14 cellular contexts compared by ENCODE assay signal in the genomic region with DNA sequence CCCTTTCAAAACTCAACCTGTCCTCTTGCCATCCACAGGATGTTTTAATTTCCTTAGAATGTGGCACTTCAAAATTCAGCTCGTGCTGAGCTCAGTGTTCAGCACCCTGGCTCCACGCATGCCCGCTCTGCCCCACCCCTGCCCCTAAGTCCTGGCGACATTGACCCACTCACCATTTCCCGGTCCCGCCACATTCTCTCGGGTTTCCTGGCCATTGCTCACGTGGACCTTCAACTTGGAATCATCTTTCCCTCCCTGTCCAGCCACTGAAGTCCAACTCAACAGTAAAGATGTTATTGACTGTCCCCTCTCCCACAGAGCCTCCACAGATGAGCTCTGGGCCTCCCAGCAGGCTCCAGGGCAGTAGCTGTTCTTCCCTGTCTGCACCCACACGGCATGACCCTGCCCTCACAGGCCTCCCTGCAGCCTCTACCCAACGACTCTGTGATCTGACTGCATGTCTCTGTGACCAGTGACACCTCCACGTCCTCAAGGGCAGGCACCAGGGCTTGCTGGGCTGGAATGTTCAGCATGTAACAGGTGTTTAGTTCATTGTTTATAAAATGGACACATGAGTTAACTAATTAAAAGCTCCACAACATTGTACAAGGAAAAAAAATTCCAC. TPM values are rescaled to one million over a fixed set of nuclear protein-coding genes. Genes with fewer than 3 reads are reported as not detected.
DNase-seq lines count a peak whose midpoint lies in the region; ATAC-seq and TF ChIP-seq lines count a peak whose summit lies in the region.
"Had no signal": no experiment of that assay in that cellular context is flagged by ENCODE, and none has a peak within 500 bp of the region (broad histone marks: within the 10 kb centered on the region; RNA-seq: fewer than 3 reads in every experiment).

No MANE protein-coding gene starts in this region.

- H3K27me3 Mint-ChIP-seq in activated CD4-positive, alpha-beta T cell treated with anti-CD3 and anti-CD28 coated beads for 36 hours: no peaks in the 10 kb centered on the region
- no peaks in the 10 kb centered on the region for H3K27me3 Mint-ChIP-seq in activated CD8-positive, alpha-beta T cell treated with anti-CD3 and anti-CD28 coated beads for 36 hours
- peaks cover 17% of the 10 kb centered on the region for H3K27me3 Mint-ChIP-seq in glutamatergic neuron (ENCODE audit: unreplicated experiment)

- H3K4me3 Mint-ChIP-seq in activated CD4-positive, alpha-beta T cell treated with anti-CD3 and anti-CD28 coated beads for 36 hours: peak overlapping the region; percentile 18
- peak overlapping the region; percentile 21 for H3K4me3 Mint-ChIP-seq in activated CD8-positive, alpha-beta T cell treated with anti-CD3 and anti-CD28 coated beads for 36 hours
- H3K4me3 Mint-ChIP-seq in glutamatergic neuron (ENCODE audit: unreplicated experiment): peak overlapping the region; percentile 32
- no peak overlapping the region for H3K4me3 Mint-ChIP-seq in stimulated activated effector memory CD8-positive, alpha-beta T cell treated with anti-CD3 and anti-CD28 coated beads, Interleukin-12 subunit alpha, Interleukin-12 subunit beta, amount 100 ng/mL, for 72 hours

- CTCF ChIA-PET in activated CD4-positive, alpha-beta T cell treated with anti-CD3 and anti-CD28 coated beads for 36 hours (lab: Charles Lee): interaction anchor here (0.7 to 5.9 kb wide), 3 partner anchors 21 to 260 kb away, joined by 3 to 43 read pairs (median 4); no protein-coding TSS in a partner anchor
- CTCF ChIA-PET in activated CD8-positive, alpha-beta T cell treated with anti-CD3 and anti-CD28 coated beads for 36 hours (lab: Charles Lee): interaction anchor here (1.1 to 6.1 kb wide), 11 partner anchors 9 to 59 kb away, joined by 3 to 133 read pairs (median 7); no protein-coding TSS in a partner anchor

- peaks cover 35% of the 10 kb centered on the region for H3K36me3 Mint-ChIP-seq in activated CD4-positive, alpha-beta T cell treated with anti-CD3 and anti-CD28 coated beads for 36 hours (ENCODE audit: low read depth)
- H3K36me3 Mint-ChIP-seq in activated CD8-positive, alpha-beta T cell treated with anti-CD3 and anti-CD28 coated beads for 36 hours (ENCODE audit: low read depth): peaks cover 50% of the 10 kb centered on the region
- no peaks in the 10 kb centered on the region for H3K36me3 Mint-ChIP-seq in glutamatergic neuron (ENCODE audit: unreplicated experiment)
- peaks cover 45% of the 10 kb centered on the region for H3K36me3 Mint-ChIP-seq in stimulated activated effector memory CD8-positive, alpha-beta T cell treated with anti-CD3 and anti-CD28 coated beads, Interleukin-12 subunit alpha, Interleukin-12 subunit beta, amount 100 ng/mL, for 72 hours

- peaks cover 99% of the 10 kb centered on the region for H3K4me1 Mint-ChIP-seq in activated CD4-positive, alpha-beta T cell treated with anti-CD3 and anti-CD28 coated beads for 36 hours
- H3K4me1 Mint-ChIP-seq in activated CD8-positive, alpha-beta T cell treated with anti-CD3 and anti-CD28 coated beads for 36 hours (ENCODE audit: low read depth): peaks cover 98% of the 10 kb centered on the region
- peaks cover 56% of the 10 kb centered on the region for H3K4me1 Mint-ChIP-seq in glutamatergic neuron (ENCODE audit: low read depth, unreplicated experiment)
- H3K4me1 Mint-ChIP-seq in stimulated activated effector memory CD8-positive, alpha-beta T cell treated with anti-CD3 and anti-CD28 coated beads, Interleukin-12 subunit alpha, Interleukin-12 subunit beta, amount 100 ng/mL, for 72 hours: peaks cover 97% of the 10 kb centered on the region

- ATAC-seq in activated CD4-positive, alpha-beta T cell treated with anti-CD3 and anti-CD28 coated beads for 36 hours: no peak
- ATAC-seq in activated CD8-positive, alpha-beta T cell treated with anti-CD3 and anti-CD28 coated beads for 36 hours: no peak
- ATAC-seq in stimulated activated effector memory CD8-positive, alpha-beta T cell treated with anti-CD3 and anti-CD28 coated beads, Interleukin-12 subunit alpha, Interleukin-12 subunit beta, amount 100 ng/mL, for 72 hours: no peak
- ATAC-seq in HG03196 (IDR thresholded peaks at IDR 0.05; ENCODE audit: unreplicated experiment): no peak

- H3K9me3 Mint-ChIP-seq in activated CD4-positive, alpha-beta T cell treated with anti-CD3 and anti-CD28 coated beads for 36 hours (ENCODE audit: low read depth): no peaks in the 10 kb centered on the region
- no peaks in the 10 kb centered on the region for H3K9me3 Mint-ChIP-seq in activated CD8-positive, alpha-beta T cell treated with anti-CD3 and anti-CD28 coated beads for 36 hours
- peaks cover 8% of the 10 kb centered on the region for H3K9me3 Mint-ChIP-seq in glutamatergic neuron (ENCODE audit: unreplicated experiment)
- no peaks in the 10 kb centered on the region for H3K9me3 Mint-ChIP-seq in stimulated activated effector memory CD8-positive, alpha-beta T cell treated with anti-CD3 and anti-CD28 coated beads, Interleukin-12 subunit alpha, Interleukin-12 subunit beta, amount 100 ng/mL, for 72 hours

- DNase-seq in activated CD4-positive, alpha-beta T cell treated with anti-CD3 and anti-CD28 coated beads for 36 hours: no peak
- DNase-seq in activated CD4-positive, alpha-beta T cell treated with anti-CD3 and anti-CD28 coated beads, Interleukin-2, amount 50 U/mL, for 1 hour: no peak
- DNase-seq in activated CD8-positive, alpha-beta T cell treated with anti-CD3 and anti-CD28 coated beads for 36 hours: no peak
- no peak for DNase-seq in glutamatergic neuron
- DNase-seq in stimulated activated effector memory CD8-positive, alpha-beta T cell treated with anti-CD3 and anti-CD28 coated beads, Interleukin-12 subunit alpha, Interleukin-12 subunit beta, amount 100 ng/mL, for 72 hours (ENCODE audit: low spot score in 2 of 2): no peak
- no peak for DNase-seq in SKM-1 (lab: John Stamatoyannopoulos, UW; ENCODE audit: unreplicated experiment)
- no peak for DNase-seq in UCSD-AML1 (lab: John Stamatoyannopoulos, UW; ENCODE audit: unreplicated experiment)
- DNase-seq: 8988T; activated CD4-positive, CD25-positive, alpha-beta regulatory T cell treated with anti-CD3 and anti-CD28 coated beads, Interleukin-2, amount 50 U/mL, for 72 hours; NCI-H2081; NCI-H526; SW 1271 had no signal

- POLR2A ChIA-PET in activated CD4-positive, alpha-beta T cell treated with anti-CD3 and anti-CD28 coated beads for 36 hours (lab: Charles Lee): interaction anchor here (1.6 kb wide), 1 partner anchor 18 kb away, joined by 5 read pairs; no protein-coding TSS in a partner anchor
- POLR2A ChIA-PET in activated CD8-positive, alpha-beta T cell treated with anti-CD3 and anti-CD28 coated beads for 36 hours (lab: Charles Lee): interaction anchor here (0.8 to 2.4 kb wide), 10 partner anchors 9 to 54 kb away, joined by 3 to 7 read pairs (median 4); a partner anchor contains a TSS

- no peak for TF ChIP-seq CTCF in activated CD8-positive, alpha-beta T cell treated with anti-CD3 and anti-CD28 coated beads for 36 hours (IDR thresholded peaks at IDR 0.05)
- no peak for TF ChIP-seq CTCF in glutamatergic neuron (IDR thresholded peaks at IDR 0.05; ENCODE audit: partially characterized antibody, unreplicated experiment)

- H3K27ac Mint-ChIP-seq in activated CD4-positive, alpha-beta T cell treated with anti-CD3 and anti-CD28 coated beads for 36 hours: peak overlapping the region; percentile 100
- peak overlapping the region; percentile 99 for H3K27ac Mint-ChIP-seq in activated CD8-positive, alpha-beta T cell treated with anti-CD3 and anti-CD28 coated beads for 36 hours
- H3K27ac Mint-ChIP-seq in glutamatergic neuron (ENCODE audit: unreplicated experiment): no peak overlapping the region
- peak overlapping the region; percentile 92 for H3K27ac Mint-ChIP-seq in stimulated activated effector memory CD8-positive, alpha-beta T cell treated with anti-CD3 and anti-CD28 coated beads, Interleukin-12 subunit alpha, Interleukin-12 subunit beta, amount 100 ng/mL, for 72 hours
- H3K27ac Mint-ChIP-seq: progenitor cell of endocrine pancreas had no signal

- intact Hi-C loops in activated CD4-positive, alpha-beta T cell treated with anti-CD3 and anti-CD28 coated beads for 36 hours (cut with DNase I, micrococcal nuclease): loop anchor here (5.0 kb wide), 1 partner anchor 33 kb away; no protein-coding TSS in a partner anchor
- intact Hi-C loops in activated CD8-positive, alpha-beta T cell treated with anti-CD3 and anti-CD28 coated beads for 36 hours (cut with micrococcal nuclease): loop anchor here (5.0 kb wide), 1 partner anchor 33 kb away; no protein-coding TSS in a partner anchor

RNA-seq across cellular contexts. Expression of a gene that starts 53.8 kb away (rescaled TPM):
- 10 to 100 TPM; 31.0 to 31.9 TPM for total RNA-seq in activated CD4-positive, alpha-beta T cell treated with anti-CD3 and anti-CD28 coated beads for 36 hours
- 10 to 100 TPM; 40.8 to 42.6 TPM for total RNA-seq in activated CD8-positive, alpha-beta T cell treated with anti-CD3 and anti-CD28 coated beads for 36 hours
- 0.34 TPM for total RNA-seq in glutamatergic neuron (ENCODE audit: unreplicated experiment)

Comparison
In these comparisons a context has a peak if more than half of its experiments do, and no peak if none do; other contexts are left out.
1. RNA of a gene that starts 53.8 kb away (total RNA-seq): 40.8 to 42.6 TPM in activated CD8-positive, alpha-beta T cell treated with anti-CD3 and anti-CD28 coated beads for 36 hours and 31.0 to 31.9 TPM in activated CD4-positive, alpha-beta T cell treated with anti-CD3 and anti-CD28 coated beads for 36 hours; 0.34 TPM in glutamatergic neuron (single experiment); every median in the first group is over 10 times any median in the second.